In the genomic region with DNA sequence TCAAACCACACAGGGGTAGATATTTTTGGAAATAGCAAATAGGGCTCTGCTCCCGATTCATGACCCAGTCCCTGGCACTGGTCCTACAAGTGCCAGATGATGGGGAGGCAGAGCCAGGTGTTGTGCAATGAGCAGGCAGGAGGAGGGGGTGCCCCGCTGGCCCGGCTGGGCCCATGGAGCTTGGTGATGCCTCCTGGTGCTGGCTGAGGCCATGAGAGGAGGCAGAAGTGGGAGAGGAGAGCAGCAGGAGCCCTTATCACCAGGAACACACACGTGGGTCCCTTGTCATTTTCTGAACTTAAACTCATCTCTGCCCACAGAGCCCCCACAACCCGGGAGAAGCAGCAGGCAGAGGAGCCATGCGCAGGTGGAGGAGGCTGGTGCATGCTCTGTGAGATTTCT, we compare ENCODE assay signal across 2 cellular contexts.
A peak's percentile ranks its signal among the peaks of the same experiment; 100 is the strongest.
TF ChIP-seq lines count a peak whose summit lies in the region.

No MANE protein-coding gene starts in this region.

TF ChIP-seq in H1, 55 proteins besides CTCF, POLR2A, EP300 and RAD21:
- TF ChIP-seq NRF1 (IDR thresholded peaks at IDR 0.05; ENCODE audit: low read depth, low read length), result no peak
- TF ChIP-seq EZH2 (IDR thresholded peaks at IDR 0.05; ENCODE audit: low read depth, low read length, severe bottlenecking), result no peak
- TF ChIP-seq SP1 (IDR thresholded peaks at IDR 0.05; ENCODE audit: low read depth, low read length), result no peak
- no peak for TF ChIP-seq SUZ12 (IDR thresholded peaks at IDR 0.05; ENCODE audit: low read length)
- no peak for TF ChIP-seq ATF2 (IDR thresholded peaks at IDR 0.05; ENCODE audit: low read length)
- TF ChIP-seq RFX5 (IDR thresholded peaks at IDR 0.05; ENCODE audit: borderline replicate concordance, low read depth, low read length), result no peak
- no peak for TF ChIP-seq CBX8 (IDR thresholded peaks at IDR 0.05; ENCODE audit: borderline replicate concordance, low read depth, low read length)
- no peak for TF ChIP-seq RNF2 (IDR thresholded peaks at IDR 0.05; ENCODE audit: borderline replicate concordance, low read depth, low read length, missing control alignments, poor library complexity, severe bottlenecking)

TF ChIP-seq in liver, 16 proteins besides CTCF, POLR2A, EP300 and RAD21:
- peak in 1 of 2 donors; percentile 25 for TF ChIP-seq HNF4A (conservative IDR thresholded peaks at IDR 0.05)
- TF ChIP-seq ATF3 (IDR thresholded peaks at IDR 0.05), result no peak
- peak; percentile 11 to 21 for TF ChIP-seq RXRA (IDR thresholded peaks at IDR 0.05)
- no peak for TF ChIP-seq TAF1 (conservative IDR thresholded peaks at IDR 0.05)
- peak; percentile 54 for TF ChIP-seq SP1 (IDR thresholded peaks at IDR 0.05)
